In the genomic region with DNA sequence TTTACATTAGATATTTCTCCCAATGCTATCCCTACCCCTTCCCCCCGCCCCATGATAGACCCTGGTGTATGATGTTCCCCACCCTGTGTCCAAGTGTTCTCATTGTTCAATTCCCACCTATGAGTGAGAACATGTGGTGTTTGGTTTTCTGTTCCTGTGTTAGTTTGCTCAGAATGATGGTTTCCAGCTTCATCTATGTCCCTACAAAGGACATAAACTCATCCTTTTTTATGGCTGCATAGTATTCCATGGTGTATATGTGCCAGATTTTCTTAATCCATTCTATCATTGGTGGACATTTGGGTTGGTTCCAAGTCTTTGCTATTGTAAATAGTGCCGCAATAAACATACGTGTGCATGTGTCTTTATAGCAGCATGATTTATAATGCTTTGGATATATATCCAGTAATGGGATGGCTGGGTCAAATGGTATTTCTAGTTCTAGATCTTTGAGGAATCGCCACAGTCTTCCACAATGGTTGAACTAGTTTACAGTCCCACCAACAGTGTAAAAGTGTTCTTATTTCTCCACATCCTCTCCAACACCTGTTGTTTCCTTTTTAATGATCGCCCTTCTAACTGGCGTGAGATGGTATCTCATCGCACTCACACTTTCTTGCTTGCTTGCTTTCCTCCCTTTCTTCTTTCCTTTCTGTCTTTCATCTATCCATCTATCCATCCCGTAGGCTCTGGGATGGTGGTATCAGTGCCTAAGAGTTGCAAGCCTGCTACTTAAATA, we compare ENCODE assay signal across 1 cellular context.
A peak's percentile ranks its signal among the peaks of the same experiment; 100 is the strongest.
TF ChIP-seq lines count a peak whose summit lies in the region.

No MANE protein-coding gene starts in this region.

TF ChIP-seq in K562, 482 proteins besides CTCF, POLR2A, EP300 and RAD21:
- TF ChIP-seq ZNF146 (CRISPR knock-in tag; IDR thresholded peaks at IDR 0.05; ENCODE audit: unreplicated experiment), result peak; percentile 43
